8 cellular contexts compared by ENCODE assay signal in genomic region chr3:44439499-44440295, GRCh38. TPM values are rescaled to one million over a fixed set of nuclear protein-coding genes. Genes with fewer than 3 reads are reported as not detected.
DNase-seq lines count a peak whose midpoint lies in the region; ATAC-seq and TF ChIP-seq lines count a peak whose summit lies in the region.

No MANE protein-coding gene starts in this region.

- H4K20me1 ChIP-seq in GM23338 (replicated peaks; ENCODE audit: insufficient read depth) = no peaks in the 10 kb centered on the region

- no peaks in the 10 kb centered on the region for H3K9me3 Mint-ChIP-seq in GM23338

- ATAC-seq in GM18499 (IDR thresholded peaks at IDR 0.05; ENCODE audit: insufficient read depth, unreplicated experiment) (peak; percentile 88), HG02970 (IDR thresholded peaks at IDR 0.05; ENCODE audit: low FRiP score, unreplicated experiment) (peak; percentile 70), left lobe of liver (peak; percentile 81), GM23338 (no peak)

- H3K4me1 ChIP-seq in adipocyte (ENCODE audit: control insufficient read depth, insufficient read depth, low read length) (peaks cover 20% of the 10 kb centered on the region), GM23338 (ENCODE audit: insufficient read depth) (0 out of 2 replicates have a peak, but pooled peaks cover 7% of the 10 kb centered on the region)

- H3K4me2 ChIP-seq in GM23338 = no peak overlapping the region

- DNase-seq in SKM-1 treated with dmso at 0.1 percent for 144 hours (lab: John Stamatoyannopoulos, UW; ENCODE audit: unreplicated experiment) (peak; percentile 99), adipocyte (ENCODE audit: low read depth) (peak; percentile 38), left lobe of liver (ENCODE audit: low spot score) (peak; percentile 79), NCI-H1092 (lab: John Stamatoyannopoulos, UW) (no peak), GM23338 (ENCODE audit: low spot score) (no peak)
- peak; percentile 29 to 65 (median 43) for DNase-seq in stimulated activated CD4-positive, alpha-beta T cell treated with anti-CD3 and anti-CD28 coated beads, TNF-alpha, amount 100 ng/mL, for 24 hours (ENCODE audit: low read depth in 3 of 3)

- H3K27me3 ChIP-seq in adipocyte (replicated peaks; ENCODE audit: control insufficient read depth, insufficient read depth, low read length) (no peaks in the 10 kb centered on the region), GM23338 (ENCODE audit: insufficient read depth) (no peaks in the 10 kb centered on the region)

- H3K27me3 Mint-ChIP-seq in GM23338 (ENCODE audit: insufficient read depth, low read depth, poor library complexity) = peaks cover 8% of the 10 kb centered on the region

- peaks cover 17% of the 10 kb centered on the region for H3K36me3 Mint-ChIP-seq in GM23338 (ENCODE audit: low read depth)

- peaks cover 7% of the 10 kb centered on the region; the same call in 2 of the 3 replicates for H3K4me1 Mint-ChIP-seq in GM23338

- H3K9me3 ChIP-seq in adipocyte (ENCODE audit: control insufficient read depth, low read length) = no peaks in the 10 kb centered on the region

- H2AFZ ChIP-seq in GM23338 = no peak overlapping the region

- TF ChIP-seq CTCF in GM23338 (conservative IDR thresholded peaks at IDR 0.05; ENCODE audit: low read depth in 2 of 2) = no peak

- peaks cover 6% of the 10 kb centered on the region for H3K36me3 ChIP-seq in adipocyte (ENCODE audit: control insufficient read depth, insufficient read depth, low read length, severe bottlenecking)
- H3K36me3 ChIP-seq in GM23338 (ENCODE audit: insufficient read depth) = no peaks in the 10 kb centered on the region

- no peak overlapping the region for H3K4me3 Mint-ChIP-seq in GM23338

- peaks cover 8% of the 10 kb centered on the region; the same call in 1 of the 2 replicates for H3K9me2 ChIP-seq in GM23338 (ENCODE audit: insufficient read depth)

- H3K79me2 ChIP-seq in GM23338 (replicated peaks; ENCODE audit: insufficient read depth) = no peaks in the 10 kb centered on the region

- H3K27ac Mint-ChIP-seq in GM23338 = no peak overlapping the region

- H3F3A ChIP-seq in GM23338 (replicated peaks; ENCODE audit: low read depth) = no peaks in the 10 kb centered on the region

- H3K9ac ChIP-seq in adipocyte (ENCODE audit: low read length) = peak overlapping the region; percentile 78

- no peak overlapping the region for H3K27ac ChIP-seq in GM23338 (ENCODE audit: low read depth)

- H3K4me3 ChIP-seq in adipocyte (ENCODE audit: low read length) = peak overlapping the region; percentile 75
- H3K4me3 ChIP-seq in GM23338 = no peak overlapping the region

TF ChIP-seq in GM23338, 12 proteins besides CTCF, POLR2A, EP300 and RAD21 (continues in another document):
- TF ChIP-seq EZH2 (IDR thresholded peaks at IDR 0.05; ENCODE audit: low read depth, unreplicated experiment) (no peak), REST (IDR thresholded peaks at IDR 0.05; ENCODE audit: unreplicated experiment) (no peak), CREB1 (CRISPR knock-in tag; IDR thresholded peaks at IDR 0.05; ENCODE audit: low read depth) (no peak), STAT1 (IDR thresholded peaks at IDR 0.05; ENCODE audit: unreplicated experiment) (no peak), JUNB (IDR thresholded peaks at IDR 0.05; ENCODE audit: unreplicated experiment) (no peak), ZNF114 (CRISPR knock-in tag; IDR thresholded peaks at IDR 0.05) (no peak), ETS1 (IDR thresholded peaks at IDR 0.05) (no peak), ZNF462 (CRISPR knock-in tag; IDR thresholded peaks at IDR 0.05) (no peak), EZH2phosphoT487 (IDR thresholded peaks at IDR 0.05; ENCODE audit: unreplicated experiment) (no peak)

RNA-seq across cellular contexts. Expression of gene ZNF445, which starts 37.8 kb away (rescaled TPM):
- total RNA-seq in left lobe of liver = 10.6 TPM
- total RNA-seq in GM23338 (2014; rRNA removed; shearing (Covaris generic)) = 16.5 and 16.6 TPM in 2 replicates
- 2.7 TPM in 2 replicates for polyA plus RNA-seq in GM23338 (2016; fragmentation: Nextera tagmentation; extraction: Ambion mirVana)

Comparison
In these comparisons a context has a peak if more than half of its experiments do, and no peak if none do; other contexts are left out.
1. DNase-seq: peak in SKM-1 treated with dmso at 0.1 percent for 144 hours (single experiment), adipocyte (single experiment), left lobe of liver (single experiment) and stimulated activated CD4-positive, alpha-beta T cell treated with anti-CD3 and anti-CD28 coated beads, TNF-alpha, amount 100 ng/mL, for 24 hours (3 of 3); none in NCI-H1092 (single experiment) and GM23338 (single experiment).